In the genomic region with DNA sequence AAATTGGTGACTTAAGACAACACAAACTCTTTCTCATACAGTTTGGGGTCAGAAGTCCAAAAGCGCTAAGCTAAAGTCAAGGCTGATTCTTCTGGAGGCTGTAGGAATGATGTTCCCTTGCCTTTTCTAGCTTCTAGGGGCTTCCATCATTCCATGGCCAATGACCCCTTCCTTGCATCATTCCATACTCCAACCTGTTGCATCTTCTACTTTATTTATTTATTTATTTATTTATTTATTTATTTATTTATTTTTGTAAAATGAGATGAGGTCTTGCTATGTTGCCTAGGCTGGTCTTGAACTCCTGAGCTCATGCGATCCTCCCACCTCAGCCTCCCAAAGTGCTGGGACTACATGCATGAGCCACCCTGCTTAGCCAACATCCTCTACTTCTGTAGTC, we compare ENCODE assay signal across 34 cellular contexts.
"Had no signal": no experiment of that assay in that cellular context is flagged by ENCODE, and none has a peak within 500 bp of the region (broad histone marks: within the 10 kb centered on the region; RNA-seq: fewer than 3 reads in every experiment).

No MANE protein-coding gene starts in this region.

- H3K27me3 ChIP-seq: MG63 had no signal

- H3K36me3 ChIP-seq: MG63 had no signal

- H3K4me3 ChIP-seq: MG63 had no signal

- DNase-seq: Karpas-422, Kasumi-1, MG63, MM.1S, NCI-H1048, NCI-H1092, NCI-H1092 treated with DMSO at 0.1 percent for 48 hours, NCI-H1105, NCI-H1105 treated with DMSO at 0.1 percent for 48 hours, NCI-H1417, NCI-H1417 treated with DMSO at 0.1 percent for 48 hours, NCI-H1436, NCI-H1436 treated with DMSO at 0.1 percent for 48 hours, NCI-H146, NCI-H1694, NCI-H1694 treated with DMSO at 0.1 percent for 48 hours, NCI-H187, NCI-H187 treated with DMSO at 0.1 percent for 48 hours, NCI-H1930, NCI-H2029, NCI-H2029 treated with DMSO at 0.1 percent for 48 hours, NCI-H2081, NCI-H2081 treated with DMSO at 0.1 percent for 48 hours, NCI-H2107, NCI-H2171, NCI-H2171 treated with DMSO at 0.1 percent for 48 hours, NCI-H2227 treated with DMSO at 0.1 percent for 48 hours, NCI-H226, NCI-H345, NCI-H446, NCI-H446 treated with DMSO at 0.1 percent for 48 hours, NCI-H510A, NCI-H510A treated with DMSO at 0.1 percent for 48 hours had no signal

- H3K4me2 ChIP-seq: KMS-11 had no signal

- H3K27ac ChIP-seq: KMS-11 had no signal
